ENCODE assay signal across 1 cellular context in the genomic region with DNA sequence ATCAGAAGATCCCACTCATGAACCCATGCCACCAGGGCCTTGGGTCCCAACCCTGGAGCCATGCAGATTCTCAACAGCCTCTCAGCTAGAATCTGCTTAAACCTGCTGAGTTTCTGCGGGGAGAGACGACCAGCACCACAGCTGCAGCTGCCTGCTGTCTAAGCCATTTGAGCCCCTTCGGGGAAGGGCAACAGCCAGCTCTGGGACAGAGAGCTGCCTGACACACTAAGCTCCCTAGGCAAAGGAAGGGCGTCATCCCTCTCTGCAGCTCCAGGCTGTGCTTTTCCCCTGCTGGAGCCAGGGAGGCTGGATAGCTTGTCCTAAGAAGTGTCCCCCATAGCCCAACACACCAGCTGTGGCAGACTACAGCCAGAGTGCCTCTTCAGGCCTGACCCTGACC.
TF ChIP-seq lines count a peak whose summit lies in the region.

No MANE protein-coding gene starts in this region.

TF ChIP-seq in GM23338, 12 proteins besides CTCF, POLR2A, EP300 and RAD21 (continued from another document):
- TF ChIP-seq, protein P1, sequence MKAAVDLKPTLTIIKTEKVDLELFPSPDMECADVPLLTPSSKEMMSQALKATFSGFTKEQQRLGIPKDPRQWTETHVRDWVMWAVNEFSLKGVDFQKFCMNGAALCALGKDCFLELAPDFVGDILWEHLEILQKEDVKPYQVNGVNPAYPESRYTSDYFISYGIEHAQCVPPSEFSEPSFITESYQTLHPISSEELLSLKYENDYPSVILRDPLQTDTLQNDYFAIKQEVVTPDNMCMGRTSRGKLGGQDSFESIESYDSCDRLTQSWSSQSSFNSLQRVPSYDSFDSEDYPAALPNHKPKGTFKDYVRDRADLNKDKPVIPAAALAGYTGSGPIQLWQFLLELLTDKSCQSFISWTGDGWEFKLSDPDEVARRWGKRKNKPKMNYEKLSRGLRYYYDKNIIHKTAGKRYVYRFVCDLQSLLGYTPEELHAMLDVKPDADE (IDR thresholded peaks at IDR 0.05): no peak
- TF ChIP-seq, protein P2, sequence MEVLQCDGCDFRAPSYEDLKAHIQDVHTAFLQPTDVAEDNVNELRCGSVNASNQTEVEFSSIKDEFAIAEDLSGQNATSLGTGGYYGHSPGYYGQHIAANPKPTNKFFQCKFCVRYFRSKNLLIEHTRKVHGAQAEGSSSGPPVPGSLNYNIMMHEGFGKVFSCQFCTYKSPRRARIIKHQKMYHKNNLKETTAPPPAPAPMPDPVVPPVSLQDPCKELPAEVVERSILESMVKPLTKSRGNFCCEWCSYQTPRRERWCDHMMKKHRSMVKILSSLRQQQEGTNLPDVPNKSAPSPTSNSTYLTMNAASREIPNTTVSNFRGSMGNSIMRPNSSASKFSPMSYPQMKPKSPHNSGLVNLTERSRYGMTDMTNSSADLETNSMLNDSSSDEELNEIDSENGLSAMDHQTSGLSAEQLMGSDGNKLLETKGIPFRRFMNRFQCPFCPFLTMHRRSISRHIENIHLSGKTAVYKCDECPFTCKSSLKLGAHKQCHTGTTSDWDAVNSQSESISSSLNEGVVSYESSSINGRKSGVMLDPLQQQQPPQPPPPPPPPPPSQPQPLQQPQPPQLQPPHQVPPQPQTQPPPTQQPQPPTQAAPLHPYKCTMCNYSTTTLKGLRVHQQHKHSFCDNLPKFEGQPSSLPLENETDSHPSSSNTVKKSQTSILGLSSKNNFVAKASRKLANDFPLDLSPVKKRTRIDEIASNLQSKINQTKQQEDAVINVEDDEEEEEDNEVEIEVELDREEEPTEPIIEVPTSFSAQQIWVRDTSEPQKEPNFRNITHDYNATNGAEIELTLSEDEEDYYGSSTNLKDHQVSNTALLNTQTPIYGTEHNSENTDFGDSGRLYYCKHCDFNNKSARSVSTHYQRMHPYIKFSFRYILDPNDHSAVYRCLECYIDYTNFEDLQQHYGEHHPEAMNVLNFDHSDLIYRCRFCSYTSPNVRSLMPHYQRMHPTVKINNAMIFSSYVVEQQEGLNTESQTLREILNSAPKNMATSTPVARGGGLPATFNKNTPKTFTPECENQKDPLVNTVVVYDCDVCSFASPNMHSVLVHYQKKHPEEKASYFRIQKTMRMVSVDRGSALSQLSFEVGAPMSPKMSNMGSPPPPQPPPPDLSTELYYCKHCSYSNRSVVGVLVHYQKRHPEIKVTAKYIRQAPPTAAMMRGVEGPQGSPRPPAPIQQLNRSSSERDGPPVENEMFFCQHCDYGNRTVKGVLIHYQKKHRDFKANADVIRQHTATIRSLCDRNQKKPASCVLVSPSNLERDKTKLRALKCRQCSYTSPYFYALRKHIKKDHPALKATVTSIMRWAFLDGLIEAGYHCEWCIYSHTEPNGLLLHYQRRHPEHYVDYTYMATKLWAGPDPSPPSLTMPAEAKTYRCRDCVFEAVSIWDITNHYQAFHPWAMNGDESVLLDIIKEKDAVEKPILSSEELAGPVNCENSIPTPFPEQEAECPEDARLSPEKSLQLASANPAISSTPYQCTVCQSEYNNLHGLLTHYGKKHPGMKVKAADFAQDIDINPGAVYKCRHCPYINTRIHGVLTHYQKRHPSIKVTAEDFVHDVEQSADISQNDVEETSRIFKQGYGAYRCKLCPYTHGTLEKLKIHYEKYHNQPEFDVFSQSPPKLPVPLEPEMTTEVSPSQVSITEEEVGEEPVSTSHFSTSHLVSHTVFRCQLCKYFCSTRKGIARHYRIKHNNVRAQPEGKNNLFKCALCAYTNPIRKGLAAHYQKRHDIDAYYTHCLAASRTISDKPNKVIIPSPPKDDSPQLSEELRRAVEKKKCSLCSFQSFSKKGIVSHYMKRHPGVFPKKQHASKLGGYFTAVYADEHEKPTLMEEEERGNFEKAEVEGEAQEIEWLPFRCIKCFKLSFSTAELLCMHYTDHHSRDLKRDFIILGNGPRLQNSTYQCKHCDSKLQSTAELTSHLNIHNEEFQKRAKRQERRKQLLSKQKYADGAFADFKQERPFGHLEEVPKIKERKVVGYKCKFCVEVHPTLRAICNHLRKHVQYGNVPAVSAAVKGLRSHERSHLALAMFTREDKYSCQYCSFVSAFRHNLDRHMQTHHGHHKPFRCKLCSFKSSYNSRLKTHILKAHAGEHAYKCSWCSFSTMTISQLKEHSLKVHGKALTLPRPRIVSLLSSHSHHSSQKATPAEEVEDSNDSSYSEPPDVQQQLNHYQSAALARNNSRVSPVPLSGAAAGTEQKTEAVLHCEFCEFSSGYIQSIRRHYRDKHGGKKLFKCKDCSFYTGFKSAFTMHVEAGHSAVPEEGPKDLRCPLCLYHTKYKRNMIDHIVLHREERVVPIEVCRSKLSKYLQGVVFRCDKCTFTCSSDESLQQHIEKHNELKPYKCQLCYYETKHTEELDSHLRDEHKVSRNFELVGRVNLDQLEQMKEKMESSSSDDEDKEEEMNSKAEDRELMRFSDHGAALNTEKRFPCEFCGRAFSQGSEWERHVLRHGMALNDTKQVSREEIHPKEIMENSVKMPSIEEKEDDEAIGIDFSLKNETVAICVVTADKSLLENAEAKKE (CRISPR knock-in tag; IDR thresholded peaks at IDR 0.05): no peak
- TF ChIP-seq EZH2 (IDR thresholded peaks at IDR 0.05; ENCODE audit: low read depth, unreplicated experiment): no peak
TF ChIP-seq in GM23338: peak in this region for 0.
